ENCODE assay signal across 8 cellular contexts in genomic region chr15:43800286-43801136, GRCh38. TPM values are rescaled to one million over a fixed set of nuclear protein-coding genes. Genes with fewer than 3 reads are reported as not detected.
A peak's percentile ranks its signal among the peaks of the same experiment; 100 is the strongest.
DNase-seq lines count a peak whose midpoint lies in the region; TF ChIP-seq lines count a peak whose summit lies in the region.

TSS of gene HYPK (plus strand) at chr15:43800599. CDS start at chr15:43800623, 24 bp downstream.

- DNase-seq in G401 (ENCODE audit: low spot score) (peak; percentile 95), HAP-1 (ENCODE audit: low spot score in 2 of 2) (peak; percentile 72 to 94), MV-4-11 (lab: John Stamatoyannopoulos, UW) (peak; percentile 86), SKM-1 (lab: John Stamatoyannopoulos, UW; ENCODE audit: unreplicated experiment) (peak; percentile 71), glomerular endothelial cell (ENCODE audit: extremely low read depth, low read depth, low spot score) (no peak), osteoblast (ENCODE audit: insufficient read length, low spot score, missing footprints) (peak; percentile 96), testis (peak; percentile 97)

- H3K79me2 ChIP-seq in osteoblast (ENCODE audit: insufficient read depth, low read length), result peaks cover 30% of the 10 kb centered on the region

- TF ChIP-seq POLR2A in testis (IDR thresholded peaks at IDR 0.05), result peak; percentile 28

- H4K20me1 ChIP-seq in osteoblast (ENCODE audit: insufficient read depth, low read length), result peaks cover 22% of the 10 kb centered on the region

- in situ Hi-C loops in G401 (cut with HindIII; ENCODE audit: low sequenced_read_pairs), result no loop called here
- in situ Hi-C loops in HAP-1 (cut with MboI; ENCODE audit: low sequenced_read_pairs), result no loop called here

- H2AFZ ChIP-seq in osteoblast (ENCODE audit: low read length), result peak within 1 kb of the TSS; percentile 87

- H3K9me3 Mint-ChIP-seq in activated naive CD4-positive, alpha-beta T cell treated with anti-CD3 and anti-CD28 coated beads, Interleukin-2, amount 50 U/mL, for 24 hours, result no peaks in the 10 kb centered on the region

- no peaks in the 10 kb centered on the region for H3K27me3 Mint-ChIP-seq in activated naive CD4-positive, alpha-beta T cell treated with anti-CD3 and anti-CD28 coated beads, Interleukin-2, amount 50 U/mL, for 24 hours

- H3K4me3 ChIP-seq in HAP-1, result peak within 1 kb of the TSS; percentile 75
- H3K4me3 ChIP-seq in osteoblast (ENCODE audit: insufficient read depth, low read length), result peak within 1 kb of the TSS; percentile 85
- peak within 1 kb of the TSS; percentile 69 to 93 for H3K4me3 ChIP-seq in testis

- H3K9me3 ChIP-seq in HAP-1 (no peaks in the 10 kb centered on the region), osteoblast (ENCODE audit: low read depth, low read length) (no peaks in the 10 kb centered on the region), testis (no peaks in the 10 kb centered on the region)

- WGBS in testis, 2 donors, result 4 to 8% methylated on average over 44 of the region's 44 CpGs

- peaks cover 36% of the 10 kb centered on the region for H3K36me3 Mint-ChIP-seq in activated naive CD4-positive, alpha-beta T cell treated with anti-CD3 and anti-CD28 coated beads, Interleukin-2, amount 50 U/mL, for 24 hours

- intact Hi-C loops in testis (cut with DNase I; ENCODE audit: low total_unique reads), result no loop called here

- H3K27ac ChIP-seq in osteoblast (ENCODE audit: low read depth, low read length) (peak within 1 kb of the TSS; percentile 73), testis (peak within 1 kb of the TSS; percentile 96)

- H3K27me3 ChIP-seq in HAP-1 (ENCODE audit: low read depth) (no peaks in the 10 kb centered on the region), osteoblast (ENCODE audit: insufficient read depth, low read length) (no peaks in the 10 kb centered on the region), testis (no peaks in the 10 kb centered on the region)

- peaks cover 61% of the 10 kb centered on the region for H3K36me3 ChIP-seq in HAP-1 (replicated peaks)
- peaks cover 74% of the 10 kb centered on the region for H3K36me3 ChIP-seq in osteoblast (ENCODE audit: insufficient read depth, low read length)
- H3K36me3 ChIP-seq in testis (ENCODE audit: low read depth, missing control alignments), result no peaks in the 10 kb centered on the region

- peak within 1 kb of the TSS; percentile 100 for H3K4me3 Mint-ChIP-seq in activated naive CD4-positive, alpha-beta T cell treated with anti-CD3 and anti-CD28 coated beads, Interleukin-2, amount 50 U/mL, for 24 hours

- peaks cover 55% of the 10 kb centered on the region for H3K4me1 Mint-ChIP-seq in activated naive CD4-positive, alpha-beta T cell treated with anti-CD3 and anti-CD28 coated beads, Interleukin-2, amount 50 U/mL, for 24 hours

- H3K4me1 ChIP-seq in HAP-1, result peaks cover 6% of the 10 kb centered on the region
- H3K4me1 ChIP-seq in osteoblast (ENCODE audit: insufficient read depth, low read length), result peaks cover 37% of the 10 kb centered on the region
- H3K4me1 ChIP-seq in testis, result peaks cover 20% of the 10 kb centered on the region

- TF ChIP-seq CTCF in osteoblast (IDR thresholded peaks at IDR 0.05; ENCODE audit: extremely low read depth, low read depth, low read length) (no peak), testis (IDR thresholded peaks at IDR 0.05) (peak in 1 of 3 experiments; percentile 5)

- H3K27ac Mint-ChIP-seq in activated naive CD4-positive, alpha-beta T cell treated with anti-CD3 and anti-CD28 coated beads, Interleukin-2, amount 50 U/mL, for 24 hours, result peak within 1 kb of the TSS; percentile 100

- H3K4me2 ChIP-seq in osteoblast (ENCODE audit: insufficient read depth, low read length), result peak within 1 kb of the TSS; percentile 98

RNA-seq across cellular contexts. Expression of gene HYPK, which starts in this region (rescaled TPM):
- total RNA-seq in G401 (2014; rRNA removed; shearing (Covaris generic)), result 2.2 and 2.6 TPM in 2 replicates
- 14.8 and 17.2 TPM in 2 replicates for total RNA-seq in glomerular endothelial cell
- total RNA-seq in osteoblast, result 5.4 and 6.5 TPM in 2 replicates
- total RNA-seq in testis, result 10 to 100 TPM; 15.4 to 35.7 TPM
- polyA plus RNA-seq in testis (ENCODE audit: insufficient read depth, low read depth, low replicate concordance), result 9.6 TPM
